In the genomic region with DNA sequence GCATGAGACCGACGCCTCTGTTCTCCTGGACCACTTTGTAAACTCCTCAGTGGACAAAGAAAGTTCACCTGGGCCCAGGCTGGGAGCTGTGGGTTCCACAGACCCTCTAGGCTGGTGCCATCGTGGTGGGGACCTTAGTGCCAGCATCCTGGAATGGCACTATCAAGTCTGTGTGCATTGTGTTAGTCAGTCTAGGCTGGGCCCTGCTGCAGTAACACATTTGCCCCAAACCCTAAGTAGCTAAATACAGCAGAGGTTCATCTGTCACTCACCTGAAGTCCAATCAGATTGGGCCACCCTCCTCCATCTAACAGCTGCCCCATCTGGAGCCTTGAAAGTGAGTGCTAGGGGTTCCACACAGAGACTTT, we compare ENCODE assay signal across 19 cellular contexts.
DNase-seq lines count a peak whose midpoint lies in the region; ATAC-seq, FAIRE-seq and TF ChIP-seq lines count a peak whose summit lies in the region.
"Had no signal": no experiment of that assay in that cellular context is flagged by ENCODE, and none has a peak within 500 bp of the region (broad histone marks: within the 10 kb centered on the region; RNA-seq: fewer than 3 reads in every experiment).

No MANE protein-coding gene starts in this region.

- TF ChIP-seq CTCF in HepG2 (CRISPR knock-in tag; IDR thresholded peaks at IDR 0.05), result no peak
- TF ChIP-seq CTCF in right lobe of liver (IDR thresholded peaks at IDR 0.05), result no peak
- TF ChIP-seq CTCF in Panc1 (IDR thresholded peaks at IDR 0.05), result no peak
- no peak for TF ChIP-seq CTCF in endothelial cell of umbilical vein (IDR thresholded peaks at IDR 0.05; ENCODE audit: extremely low read depth in 1 of 2, insufficient read depth in 1 of 2, low read depth in 1 of 2, low read length in 2 of 2)

- H3K79me2 ChIP-seq in HepG2 (ENCODE audit: insufficient read depth, low read length) (no peaks in the 10 kb centered on the region), endothelial cell of umbilical vein (ENCODE audit: control insufficient read depth, insufficient read depth, low read length) (no peaks in the 10 kb centered on the region)

- no peaks in the 10 kb centered on the region for H3K9me1 ChIP-seq in endothelial cell of umbilical vein (replicated peaks; ENCODE audit: control insufficient read depth, extremely low read depth, insufficient read depth, low read length)

- BruUV-seq in HepG2 (replicated peaks; lab: Mats Ljungman, UMichigan), result no TSS peak
- no TSS peak for BruUV-seq in Panc1 (replicated peaks; lab: Mats Ljungman, UMichigan)
- no TSS peak for BruUV-seq in endothelial cell of umbilical vein (replicated peaks; lab: Mats Ljungman, UMichigan)

- no peaks in the 10 kb centered on the region for H4K20me1 ChIP-seq in HepG2 (ENCODE audit: insufficient read depth, low read length)
- H4K20me1 ChIP-seq in endothelial cell of umbilical vein (replicated peaks; ENCODE audit: control insufficient read depth, extremely low read depth, insufficient read depth, low read length), result no peaks in the 10 kb centered on the region

- peaks cover 9% of the 10 kb centered on the region for H3K9me3 Mint-ChIP-seq in activated CD8-positive, alpha-beta T cell treated with anti-CD3 and anti-CD28 coated beads, Interleukin-2, amount 10 ng/mL, durations not matched to agents 7 days and 5 days (ENCODE audit: insufficient read depth)

- H3K9ac ChIP-seq in HepG2 (ENCODE audit: insufficient read depth, low read depth, low read length) (no peak overlapping the region), endothelial cell of umbilical vein (replicated peaks; ENCODE audit: extremely low read depth, insufficient read depth, low read length) (no peak overlapping the region)

- no peak overlapping the region for H2AFZ ChIP-seq in HepG2 (ENCODE audit: low read length)
- H2AFZ ChIP-seq in endothelial cell of umbilical vein (ENCODE audit: low read depth, low read length), result no peak overlapping the region
- H2AFZ ChIP-seq: GM23338 had no signal

- CTCF ChIA-PET in HepG2 (lab: Yijun Ruan, JAX; ENCODE audit: low intra/inter-chr PET ratio, low total read pairs) (no interaction called here), Panc1 (lab: Charles Lee) (no interaction called here), endothelial cell of umbilical vein (lab: Charles Lee) (interaction anchor here (1.2 to 2.3 kb wide), 2 partner anchors 14 to 229 kb away, joined by 3 to 10 read pairs; no protein-coding TSS in a partner anchor)
- CTCF ChIA-PET in activated CD8-positive, alpha-beta T cell treated with anti-CD3 and anti-CD28 coated beads, Interleukin-2, amount 10 ng/mL, durations not matched to agents 7 days and 5 days (lab: Charles Lee), result interaction anchor here (1.4 to 3.0 kb wide), 2 partner anchors 14 to 232 kb away, joined by 4 to 14 read pairs; no protein-coding TSS in a partner anchor

- no peak for TF ChIP-seq RAD21 in HepG2 (CRISPR knock-in tag; IDR thresholded peaks at IDR 0.05)

- H3K4me3 Mint-ChIP-seq in activated CD8-positive, alpha-beta T cell treated with anti-CD3 and anti-CD28 coated beads, Interleukin-2, amount 10 ng/mL, durations not matched to agents 7 days and 5 days, result no peak overlapping the region
- H3K4me3 Mint-ChIP-seq: CD4-positive, alpha-beta memory T cell; GM23338; H9 had no signal

- dilution Hi-C loops in endothelial cell of umbilical vein (cut with MboI; ENCODE audit: extremely low pct_ligation_motif_present, low sequenced_read_pairs), result no loop called here

- H3K27me3 Mint-ChIP-seq in activated CD8-positive, alpha-beta T cell treated with anti-CD3 and anti-CD28 coated beads, Interleukin-2, amount 10 ng/mL, durations not matched to agents 7 days and 5 days (ENCODE audit: low read depth), result no peaks in the 10 kb centered on the region
- H3K27me3 Mint-ChIP-seq: CD4-positive, alpha-beta memory T cell had no signal

- H3K27ac Mint-ChIP-seq in activated CD8-positive, alpha-beta T cell treated with anti-CD3 and anti-CD28 coated beads, Interleukin-2, amount 10 ng/mL, durations not matched to agents 7 days and 5 days, result no peak overlapping the region
- H3K27ac Mint-ChIP-seq: GM23338, H9 had no signal

- DNase-seq in HepG2 (ENCODE audit: low spot score) (no peak), right lobe of liver (no peak), Panc1 (ENCODE audit: low read depth, low spot score) (no peak), endothelial cell of umbilical vein (ENCODE audit: low read depth, low spot score) (no peak), retina (no peak)
- DNase-seq in activated CD8-positive, alpha-beta T cell treated with anti-CD3 and anti-CD28 coated beads, Interleukin-2, amount 10 ng/mL, durations not matched to agents 7 days and 5 days, result no peak
- DNase-seq: 8988T; C1 segment of cervical spinal cord; Calu3; CD4-positive, alpha-beta memory T cell; COR-L47; DMS53; DMS79 treated with DMSO at 0.1 percent for 48 hours; H9 had no signal

- TF ChIP-seq POLR2A in HepG2 (IDR thresholded peaks at IDR 0.05; ENCODE audit: insufficient read depth in 1 of 2, low read depth in 2 of 2, low read length in 2 of 2), result no peak
- no peak for TF ChIP-seq POLR2A in right lobe of liver (IDR thresholded peaks at IDR 0.05)
- TF ChIP-seq POLR2A in endothelial cell of umbilical vein (IDR thresholded peaks at IDR 0.05; ENCODE audit: low read depth, low read length), result no peak

- in situ Hi-C loops in HepG2 (cut with HindIII; ENCODE audit: extremely low pct_ligation_motif_present, low pct_unique_long_range_greater_than_20kb) (no loop called here), Panc1 (cut with HindIII; ENCODE audit: low pct_unique_long_range_greater_than_20kb, low sequenced_read_pairs) (no loop called here)

- TF ChIP-seq EP300 in HepG2 (IDR thresholded peaks at IDR 0.05; ENCODE audit: low read depth in 2 of 2, low read length in 2 of 2), result no peak
- TF ChIP-seq EP300 in HepG2 (CRISPR knock-in tag; IDR thresholded peaks at IDR 0.05; ENCODE audit: borderline replicate concordance), result no peak

- H3K4me1 Mint-ChIP-seq in activated CD8-positive, alpha-beta T cell treated with anti-CD3 and anti-CD28 coated beads, Interleukin-2, amount 10 ng/mL, durations not matched to agents 7 days and 5 days (ENCODE audit: low read depth), result peaks cover 18% of the 10 kb centered on the region
- H3K4me1 Mint-ChIP-seq: GM23338, H9 had no signal

- H3K4me2 ChIP-seq in HepG2 (ENCODE audit: low read depth, low read length) (no peak overlapping the region), endothelial cell of umbilical vein (ENCODE audit: insufficient read depth, low read length) (no peak overlapping the region)
- H3K4me2 ChIP-seq: A549, GM23338 had no signal

- no peak for FAIRE-seq in HepG2 (lab: Jason Lieb, UNC)
- FAIRE-seq in endothelial cell of umbilical vein (lab: Jason Lieb, UNC), result peak; percentile 15
- FAIRE-seq: A549, G401.6 had no signal

- H3K4me1 ChIP-seq in HepG2 (ENCODE audit: insufficient read depth, low read length), result no peaks in the 10 kb centered on the region
- no peaks in the 10 kb centered on the region for H3K4me1 ChIP-seq in right lobe of liver
- no peaks in the 10 kb centered on the region for H3K4me1 ChIP-seq in Panc1 (ENCODE audit: control insufficient read depth, insufficient read depth, low read length)
- no peaks in the 10 kb centered on the region for H3K4me1 ChIP-seq in endothelial cell of umbilical vein (ENCODE audit: control insufficient read depth, extremely low read depth, insufficient read depth, low read length)
- H3K4me1 ChIP-seq: A549 had no signal

- H3K36me3 ChIP-seq in HepG2 (replicated peaks in 1 of 2; ENCODE audit: control insufficient read depth in 1 of 2, insufficient read depth in 2 of 2, low read length in 2 of 2), result peaks cover 6 to 31% of the 10 kb centered on the region in 2 experiments; a peak in 4 of 5 replicates
- no peaks in the 10 kb centered on the region for H3K36me3 ChIP-seq in right lobe of liver
- H3K36me3 ChIP-seq in Panc1 (ENCODE audit: control insufficient read depth, insufficient read depth, low read length), result no peaks in the 10 kb centered on the region
- peaks cover 0 to 28% of the 10 kb centered on the region in 2 experiments for H3K36me3 ChIP-seq in endothelial cell of umbilical vein (ENCODE audit: control insufficient read depth in 2 of 2, extremely low read depth in 1 of 2, insufficient read depth in 2 of 2, low read length in 2 of 2)

- H3K9me3 ChIP-seq in HepG2 (ENCODE audit: low read length), result peaks cover 11% of the 10 kb centered on the region; the same call in 1 of the 2 replicates
- no peaks in the 10 kb centered on the region for H3K9me3 ChIP-seq in right lobe of liver
- H3K9me3 ChIP-seq in Panc1 (ENCODE audit: control insufficient read depth, insufficient read depth, low read depth, low read length), result no peaks in the 10 kb centered on the region
- H3K9me3 ChIP-seq in endothelial cell of umbilical vein (replicated peaks; ENCODE audit: control insufficient read depth, insufficient read depth, low read length), result no peaks in the 10 kb centered on the region

- 100% methylated on average over 2 of the region's 3 CpGs for WGBS in HepG2 (ENCODE audit: low lambda C conversion rate)
- WGBS in right lobe of liver (ENCODE audit: insufficient coverage, low coverage, low lambda C conversion rate, missing lambda C conversion rate), result no CpG with 5 or more reads among the region's 3 CpGs

- no peak overlapping the region for H3K4me3 ChIP-seq in HepG2 (replicated peaks in 1 of 3; ENCODE audit: insufficient read depth in 1 of 3, low read depth in 2 of 3, low read length in 3 of 3)
- H3K4me3 ChIP-seq in right lobe of liver, result no peak overlapping the region
- H3K4me3 ChIP-seq in Panc1 (ENCODE audit: low read depth in 2 of 2, low read length in 2 of 2), result no peak overlapping the region
- no peak overlapping the region for H3K4me3 ChIP-seq in endothelial cell of umbilical vein (replicated peaks in 1 of 3; ENCODE audit: insufficient read depth in 1 of 3, low read depth in 1 of 3, low read length in 3 of 3)
- H3K4me3 ChIP-seq: A549, GM23338 had no signal

- intact Hi-C loops in HepG2 (cut with micrococcal nuclease; ENCODE audit: unreplicated experiment) (no loop called here), right lobe of liver (cut with DNase I) (no loop called here), Panc1 (cut with micrococcal nuclease; ENCODE audit: unreplicated experiment) (no loop called here), endothelial cell of umbilical vein (cut with micrococcal nuclease) (no loop called here)

- H3K27me3 ChIP-seq in HepG2 (ENCODE audit: control insufficient read depth in 1 of 2, insufficient read depth in 2 of 2, low read length in 2 of 2) (no peaks in the 10 kb centered on the region), right lobe of liver (no peaks in the 10 kb centered on the region), Panc1 (ENCODE audit: control insufficient read depth, insufficient read depth, low read length) (no peaks in the 10 kb centered on the region), endothelial cell of umbilical vein (ENCODE audit: control insufficient read depth in 2 of 2, insufficient read depth in 2 of 2, low read length in 2 of 2) (no peaks in the 10 kb centered on the region)

- POLR2A ChIA-PET in HepG2 (lab: Yijun Ruan, JAX), result no interaction called here
- POLR2A ChIA-PET in Panc1 (lab: Charles Lee), result no interaction called here
- POLR2A ChIA-PET in endothelial cell of umbilical vein (lab: Charles Lee), result no interaction called here
- POLR2A ChIA-PET in activated CD8-positive, alpha-beta T cell treated with anti-CD3 and anti-CD28 coated beads, Interleukin-2, amount 10 ng/mL, durations not matched to agents 7 days and 5 days (lab: Charles Lee), result no interaction called here

- ATAC-seq in HepG2 (no peak), right lobe of liver (no peak), Panc1 (peak; percentile 27; the same call in 1 of the 2 replicates), GM18867 (IDR thresholded peaks at IDR 0.05; ENCODE audit: unreplicated experiment) (no peak)
- no peak for ATAC-seq in activated CD8-positive, alpha-beta T cell treated with anti-CD3 and anti-CD28 coated beads, Interleukin-2, amount 10 ng/mL, durations not matched to agents 7 days and 5 days
- ATAC-seq: A549, GM23338, HCT116 had no signal

- no peak overlapping the region for H3K27ac ChIP-seq in HepG2 (ENCODE audit: extremely low read length, insufficient read depth, low read length)
- no peak overlapping the region for H3K27ac ChIP-seq in right lobe of liver
- no peak overlapping the region for H3K27ac ChIP-seq in Panc1 (ENCODE audit: low read length)
- H3K27ac ChIP-seq in endothelial cell of umbilical vein (ENCODE audit: insufficient read depth, low read depth, low read length), result no peak overlapping the region
- H3K27ac ChIP-seq: A549 had no signal

- H3K36me3 Mint-ChIP-seq in activated CD8-positive, alpha-beta T cell treated with anti-CD3 and anti-CD28 coated beads, Interleukin-2, amount 10 ng/mL, durations not matched to agents 7 days and 5 days (ENCODE audit: low read depth), result peaks cover 42% of the 10 kb centered on the region

Comparison
In these comparisons a context has a peak if more than half of its experiments do, and no peak if none do; other contexts are left out.
1. CTCF ChIA-PET loops: an anchor here in endothelial cell of umbilical vein (1.2 to 2.3 kb wide) and activated CD8-positive, alpha-beta T cell treated with anti-CD3 and anti-CD28 coated beads, Interleukin-2, amount 10 ng/mL, durations not matched to agents 7 days and 5 days (1.4 to 3.0 kb wide); none called in HepG2 and Panc1.